In genomic region chr7:129831424-129832058, GRCh38 we compare ENCODE assay signal across 8 cellular contexts.
A peak's percentile ranks its signal among the peaks of the same experiment; 100 is the strongest.
DNase-seq lines count a peak whose midpoint lies in the region; FAIRE-seq and TF ChIP-seq lines count a peak whose summit lies in the region.

No MANE protein-coding gene starts in this region.

- H3K9me2 ChIP-seq in OCI-LY1 (ENCODE audit: low read depth, low read length) = no peaks in the 10 kb centered on the region

- peak overlapping the region; percentile 61 for H3K27ac ChIP-seq in OCI-LY1 (ENCODE audit: low read depth, low read length, poor library complexity, severe bottlenecking)
- H3K27ac ChIP-seq in esophagus squamous epithelium = peak overlapping the region in 3 of 4 donors; percentile 3 to 87 (median 70)

- no peak for TF ChIP-seq POLR2A in esophagus squamous epithelium (IDR thresholded peaks at IDR 0.05)

- no peak overlapping the region for H3K4me2 ChIP-seq in OCI-LY1 (ENCODE audit: low read length)

- H3K9ac ChIP-seq in OCI-LY1 (ENCODE audit: low read length) = no peak overlapping the region

- peaks cover 31% of the 10 kb centered on the region for H3K4me1 ChIP-seq in OCI-LY1 (ENCODE audit: insufficient read depth, low read length, severe bottlenecking)
- H3K4me1 ChIP-seq in esophagus squamous epithelium = peaks cover 8 to 53% (median 13%) of the 10 kb centered on the region in 3 donors

- 69 to 81% methylated on average over 5 of the region's 5 CpGs for WGBS in esophagus squamous epithelium, 2 donors

- H3K27me3 ChIP-seq in BJ (ENCODE audit: control insufficient read depth, insufficient read depth, low read length) (no peaks in the 10 kb centered on the region), OCI-LY1 (ENCODE audit: insufficient read depth, low read length) (no peaks in the 10 kb centered on the region), esophagus squamous epithelium (no peaks in the 10 kb centered on the region)

- no peak overlapping the region for H2AFZ ChIP-seq in OCI-LY1 (ENCODE audit: low read length)

- DNase-seq in BJ (ENCODE audit: low read depth) = peak; percentile 64
- no peak for DNase-seq in esophagus squamous epithelium (lab: John Stamatoyannopoulos, UW)
- DNase-seq in non-pigmented ciliary epithelial cell (ENCODE audit: low read depth) = peak; percentile 83
- no peak for DNase-seq in NCI-H1105 (lab: John Stamatoyannopoulos, UW)
- no peak for DNase-seq in GM20000 (ENCODE audit: low spot score)
- DNase-seq in KG1 (lab: John Stamatoyannopoulos, UW) = no peak
- no peak for DNase-seq in GM19239 (ENCODE audit: insufficient read length, low spot score)

- H3K79me2 ChIP-seq in OCI-LY1 (ENCODE audit: insufficient read depth, low read length) = no peaks in the 10 kb centered on the region

- peaks cover 8% of the 10 kb centered on the region; the same call in 1 of the 2 replicates for H3F3A ChIP-seq in OCI-LY1 (ENCODE audit: insufficient read depth, low read length)

- no peaks in the 10 kb centered on the region for H4K20me1 ChIP-seq in OCI-LY1 (ENCODE audit: insufficient read depth, low read length)

- intact Hi-C loops in esophagus squamous epithelium (cut with DNase I) = no loop called here

- POLR2A ChIA-PET in BJ (lab: Charles Lee) = interaction anchor here (0.6 kb wide), 1 partner anchor 233 kb away, joined by 4 read pairs; no protein-coding TSS in a partner anchor

- H3K9me3 ChIP-seq in OCI-LY1 (ENCODE audit: low read length) = no peaks in the 10 kb centered on the region
- no peaks in the 10 kb centered on the region for H3K9me3 ChIP-seq in esophagus squamous epithelium

- FAIRE-seq in GM19239 (lab: Jason Lieb, UNC) = no peak

- H3K36me3 ChIP-seq in BJ (ENCODE audit: control insufficient read depth, insufficient read depth, low read length) = peaks cover 3% of the 10 kb centered on the region
- H3K36me3 ChIP-seq in OCI-LY1 (ENCODE audit: insufficient read depth, low read length) = peaks cover 45% of the 10 kb centered on the region; the same call in 1 of the 2 replicates
- peaks cover 0 to 52% (median 10%) of the 10 kb centered on the region in 3 donors for H3K36me3 ChIP-seq in esophagus squamous epithelium

- H3K4me3 ChIP-seq in BJ (ENCODE audit: low read depth, low read length) (no peak overlapping the region), OCI-LY1 (ENCODE audit: low read depth, low read length, poor library complexity, severe bottlenecking) (no peak overlapping the region), esophagus squamous epithelium (no peak overlapping the region)

- CTCF ChIA-PET in BJ (lab: Yijun Ruan, JAX) = interaction anchor here (1.2 to 5.1 kb wide), 7 partner anchors 10 to 184 kb away, joined by 3 to 59 read pairs (median 7); no protein-coding TSS in a partner anchor

- no peak for TF ChIP-seq CTCF in BJ (IDR thresholded peaks at IDR 0.05; ENCODE audit: insufficient read depth, low read depth, low read length)
- no peak for TF ChIP-seq CTCF in OCI-LY1 (IDR thresholded peaks at IDR 0.05; ENCODE audit: low read length)
- TF ChIP-seq CTCF in esophagus squamous epithelium (IDR thresholded peaks at IDR 0.05) = no peak
- no peak for TF ChIP-seq CTCF in GM20000 (IDR thresholded peaks at IDR 0.05; ENCODE audit: extremely low read depth, missing control alignments)

Comparison
In these comparisons a context has a peak if more than half of its experiments do, and no peak if none do; other contexts are left out.
1. DNase-seq: peak in BJ (single experiment) and non-pigmented ciliary epithelial cell (single experiment); none in esophagus squamous epithelium (single experiment), NCI-H1105 (single experiment), GM20000 (single experiment), KG1 (single experiment) and GM19239 (single experiment).